ENCODE assay signal across 9 cellular contexts in genomic region chr3:13884851-13885703, GRCh38. TPM values are rescaled to one million over a fixed set of nuclear protein-coding genes. Genes with fewer than 3 reads are reported as not detected.
DNase-seq lines count a peak whose midpoint lies in the region; ATAC-seq, FAIRE-seq and TF ChIP-seq lines count a peak whose summit lies in the region.
"Had no signal": no experiment of that assay in that cellular context is flagged by ENCODE, and none has a peak within 500 bp of the region (broad histone marks: within the 10 kb centered on the region; RNA-seq: fewer than 3 reads in every experiment).

No MANE protein-coding gene starts in this region.

- H3F3A ChIP-seq in SK-N-SH (replicated peaks; ENCODE audit: insufficient read depth) = no peaks in the 10 kb centered on the region

- H3K79me2 ChIP-seq in SK-N-SH (ENCODE audit: insufficient read depth) (no peaks in the 10 kb centered on the region), astrocyte (ENCODE audit: insufficient read depth, low read length) (no peaks in the 10 kb centered on the region)

- H3K9me3 ChIP-seq in SK-N-SH (no peaks in the 10 kb centered on the region), astrocyte (ENCODE audit: insufficient read depth, low read depth, low read length) (peaks cover 4% of the 10 kb centered on the region), right lobe of liver (no peaks in the 10 kb centered on the region), thyroid gland (no peaks in the 10 kb centered on the region)

- FAIRE-seq in astrocyte (lab: Jason Lieb, UNC) = no peak
- FAIRE-seq: colon had no signal

- WGBS in SK-N-SH (ENCODE audit: low lambda C conversion rate) = 14% methylated on average over 7 of the region's 7 CpGs
- WGBS in right lobe of liver (ENCODE audit: insufficient coverage, low coverage, low lambda C conversion rate, missing lambda C conversion rate) = 14% methylated on average over 6 of the region's 7 CpGs
- 25 to 30% methylated on average over 7 of the region's 7 CpGs for WGBS in thyroid gland, 2 donors

- TF ChIP-seq EP300 in SK-N-SH (IDR thresholded peaks at IDR 0.05; ENCODE audit: borderline replicate concordance in 1 of 2, low read depth in 1 of 2, low read length in 1 of 2) = no peak

- POLR2A ChIA-PET in SK-N-SH (lab: Yijun Ruan, JAX) = no interaction called here

- H3K9ac ChIP-seq in SK-N-SH = no peak overlapping the region
- H3K9ac ChIP-seq in astrocyte (ENCODE audit: low read length) = no peak overlapping the region

- no peaks in the 10 kb centered on the region for H3K9me2 ChIP-seq in SK-N-SH

- peaks cover 3% of the 10 kb centered on the region for H3K9me3 Mint-ChIP-seq in astrocyte (ENCODE audit: unreplicated experiment)

- peaks cover 81% of the 10 kb centered on the region for H3K27me3 Mint-ChIP-seq in astrocyte (ENCODE audit: low read depth, unreplicated experiment)

- peak overlapping the region in 1 of 2 experiments; percentile 28; a peak in 1 of 4 replicates for H3K4me3 ChIP-seq in SK-N-SH (ENCODE audit: low read depth in 2 of 2, low read length in 1 of 2)
- no peak overlapping the region for H3K4me3 ChIP-seq in astrocyte (ENCODE audit: insufficient read depth, low read depth, low read length)
- H3K4me3 ChIP-seq in right lobe of liver = no peak overlapping the region
- no peak overlapping the region for H3K4me3 ChIP-seq in thyroid gland (replicated peaks in 1 of 3)

- no peak overlapping the region for H3K27ac Mint-ChIP-seq in astrocyte (ENCODE audit: unreplicated experiment)

- peak; percentile 33 for DNase-seq in NCI-H2171 treated with DMSO at 0.1 percent for 48 hours (lab: John Stamatoyannopoulos, UW)
- DNase-seq in NCI-H2171 (lab: John Stamatoyannopoulos, UW) = no peak
- DNase-seq in SK-N-SH = peak; percentile 72
- no peak for DNase-seq in astrocyte (ENCODE audit: low read depth)
- peak in 1 of 3 donors; percentile 58 for DNase-seq in right lobe of liver
- peak; percentile 72 to 73 for DNase-seq in thyroid gland
- DNase-seq in AG08396 (ENCODE audit: low spot score) = no peak

- H3K36me3 ChIP-seq in SK-N-SH (replicated peaks in 1 of 2; ENCODE audit: control insufficient read depth in 1 of 2, insufficient read depth in 2 of 2, low read length in 1 of 2) = no peaks in the 10 kb centered on the region
- no peaks in the 10 kb centered on the region for H3K36me3 ChIP-seq in astrocyte (ENCODE audit: insufficient read depth, low read length)
- H3K36me3 ChIP-seq in right lobe of liver = no peaks in the 10 kb centered on the region
- no peaks in the 10 kb centered on the region for H3K36me3 ChIP-seq in thyroid gland

- H3K27me3 ChIP-seq in SK-N-SH (ENCODE audit: insufficient read depth) (peaks cover 11% of the 10 kb centered on the region; the same call in 1 of the 2 replicates), astrocyte (ENCODE audit: insufficient read depth, low read length) (peaks cover 39% of the 10 kb centered on the region), right lobe of liver (peaks cover 10 to 13% of the 10 kb centered on the region in 2 donors), thyroid gland (no peaks in the 10 kb centered on the region)

- TF ChIP-seq CTCF in SK-N-SH (IDR thresholded peaks at IDR 0.05) (peak; percentile 66), astrocyte (IDR thresholded peaks at IDR 0.05; ENCODE audit: insufficient read depth, low read depth, low read length) (peak; percentile 51), right lobe of liver (IDR thresholded peaks at IDR 0.05) (peak; percentile 52 to 87 (median 64)), thyroid gland (IDR thresholded peaks at IDR 0.05) (peak in 5 of 6 experiments; percentile 53 to 84 (median 71))

- H3K4me1 ChIP-seq in SK-N-SH (ENCODE audit: control insufficient read depth in 1 of 2, insufficient read depth in 2 of 2, low read depth in 1 of 2, low read length in 1 of 2) = peaks cover 0 to 4% of the 10 kb centered on the region in 2 experiments; a peak in 1 of 4 replicates
- no peaks in the 10 kb centered on the region for H3K4me1 ChIP-seq in astrocyte (ENCODE audit: insufficient read depth, low read length)
- no peaks in the 10 kb centered on the region for H3K4me1 ChIP-seq in right lobe of liver
- H3K4me1 ChIP-seq in thyroid gland = peaks cover 7 to 8% of the 10 kb centered on the region in 2 donors

- no peak overlapping the region for H3K4me3 Mint-ChIP-seq in astrocyte (ENCODE audit: unreplicated experiment)

- peak; percentile 72 for TF ChIP-seq RAD21 in SK-N-SH (IDR thresholded peaks at IDR 0.05; ENCODE audit: low read length)

- ATAC-seq in HG03520 (IDR thresholded peaks at IDR 0.05; ENCODE audit: unreplicated experiment) (peak; percentile 74), right lobe of liver (peak; percentile 65 to 81 (median 78))

- H3K27ac ChIP-seq in SK-N-SH (ENCODE audit: low read depth in 2 of 2, low read length in 1 of 2) (no peak overlapping the region), astrocyte (ENCODE audit: low read depth, low read length) (no peak overlapping the region), right lobe of liver (no peak overlapping the region), thyroid gland (no peak overlapping the region)

- peaks cover 2% of the 10 kb centered on the region for H3K36me3 Mint-ChIP-seq in astrocyte (ENCODE audit: low read depth, unreplicated experiment)

- H3K4me1 Mint-ChIP-seq in astrocyte (ENCODE audit: low read depth, unreplicated experiment) = no peaks in the 10 kb centered on the region

- intact Hi-C loops in right lobe of liver (cut with DNase I) (loop anchor here in 1 of 2 donors (10.0 kb wide), 1 partner anchor 230 kb away; no protein-coding TSS in a partner anchor), thyroid gland (cut with DNase I) (loop anchor here (5.0 kb wide), 1 partner anchor 228 kb away; no protein-coding TSS in a partner anchor)

- TF ChIP-seq POLR2A in right lobe of liver (IDR thresholded peaks at IDR 0.05) (no peak), thyroid gland (IDR thresholded peaks at IDR 0.05) (no peak)

- CTCF ChIA-PET in SK-N-SH (lab: Yijun Ruan, JAX) = interaction anchor here (0.6 to 18.8 kb wide), 43 partner anchors 8 to 479 kb away, joined by 3 to 979 read pairs (median 4); no protein-coding TSS in a partner anchor

- H3K4me2 ChIP-seq in SK-N-SH (no peak overlapping the region), astrocyte (ENCODE audit: low read length) (no peak overlapping the region)

- no peak overlapping the region for H2AFZ ChIP-seq in SK-N-SH (ENCODE audit: low read depth)
- H2AFZ ChIP-seq in astrocyte (ENCODE audit: low read depth, low read length) = no peak overlapping the region

- no peaks in the 10 kb centered on the region for H4K20me1 ChIP-seq in SK-N-SH (ENCODE audit: insufficient read depth)
- no peaks in the 10 kb centered on the region for H4K20me1 ChIP-seq in astrocyte (ENCODE audit: insufficient read depth, low read length)

TF ChIP-seq in SK-N-SH, 30 proteins besides CTCF, POLR2A, EP300 and RAD21:
- TF ChIP-seq TEAD4 (IDR thresholded peaks at IDR 0.05; ENCODE audit: borderline replicate concordance, insufficient read depth) (no peak), SMC3 (IDR thresholded peaks at IDR 0.05; ENCODE audit: low read depth, low read length) (peak; percentile 44; the same call in 1 of the 2 replicates)
TF ChIP-seq in SK-N-SH: peak in this region for 1.

RNA-seq across cellular contexts. Expression of gene WNT7A, which starts 5.2 kb away (rescaled TPM):
- polyA plus RNA-seq in SK-N-SH (2012; rRNA removed) = not detected in 2 replicates
- not detected in 2 replicates for polyA plus RNA-seq in SK-N-SH (2012; cell fraction: cytosol; rRNA removed)
- polyA plus RNA-seq in SK-N-SH (2012; cell fraction: nucleus; rRNA removed) = not detected in 2 replicates
- total RNA-seq in astrocyte (0.46 and 1.7 TPM in 2 replicates), right lobe of liver (not detected), thyroid gland (not detected)

Comparison
In these comparisons a context has a peak if more than half of its experiments do, and no peak if none do; other contexts are left out.
1. DNase-seq: peak in NCI-H2171 treated with DMSO at 0.1 percent for 48 hours (single experiment), SK-N-SH (single experiment) and thyroid gland (2 of 2); none in NCI-H2171 (single experiment), astrocyte (single experiment) and AG08396 (single experiment).
2. Peak in every context shown above with its lines, with median percentiles within 50 percentile points of each other: CTCF ChIP-seq.